16 cellular contexts compared by ENCODE assay signal in genomic region chr11:24422371-24422770, GRCh38.
"Had no signal": no experiment of that assay in that cellular context is flagged by ENCODE, and none has a peak within 500 bp of the region (broad histone marks: within the 10 kb centered on the region; RNA-seq: fewer than 3 reads in every experiment).

No MANE protein-coding gene starts in this region.

- H3K27me3 ChIP-seq: cardiac muscle cell, colonic mucosa, gastroesophageal sphincter, right atrium auricular region, thyroid gland, vagina had no signal

- H3K36me3 Mint-ChIP-seq: activated naive CD4-positive, alpha-beta T cell treated with anti-CD3 and anti-CD28 coated beads, Interleukin-2, amount 50 U/mL, for 24 hours; stimulated activated effector memory CD8-positive, alpha-beta T cell treated with anti-CD3 and anti-CD28 coated beads, Interleukin-12 subunit alpha, Interleukin-12 subunit beta, amount 100 ng/mL, for 72 hours had no signal

- ATAC-seq: gastroesophageal sphincter; stimulated activated effector memory CD8-positive, alpha-beta T cell treated with anti-CD3 and anti-CD28 coated beads, Interleukin-12 subunit alpha, Interleukin-12 subunit beta, amount 100 ng/mL, for 72 hours had no signal

- H3K4me3 ChIP-seq: cardiac muscle cell, colonic mucosa, gastroesophageal sphincter, left ventricle myocardium inferior, right atrium auricular region, thyroid gland, vagina had no signal

- H3K36me3 ChIP-seq: cardiac muscle cell, colonic mucosa, gastroesophageal sphincter, left ventricle myocardium inferior, right atrium auricular region, thyroid gland, vagina had no signal

- H3K4me3 Mint-ChIP-seq: activated naive CD4-positive, alpha-beta T cell treated with anti-CD3 and anti-CD28 coated beads, Interleukin-2, amount 50 U/mL, for 24 hours; stimulated activated effector memory CD8-positive, alpha-beta T cell treated with anti-CD3 and anti-CD28 coated beads, Interleukin-12 subunit alpha, Interleukin-12 subunit beta, amount 100 ng/mL, for 72 hours; T-helper 2 cell treated with Interferon-gamma antibody and Interleukin-4, amounts not matched to agents 5 μg/mL and 100 μg/mL, for 36 hours had no signal

- H3K27me3 Mint-ChIP-seq: activated naive CD4-positive, alpha-beta T cell treated with anti-CD3 and anti-CD28 coated beads, Interleukin-2, amount 50 U/mL, for 24 hours had no signal

- DNase-seq: activated effector memory CD4-positive, alpha-beta T cell treated with Interleukin-2 at 50 U/mL for 16 hours; activated T-cell treated with anti-CD3 and anti-CD28 coated beads, Interleukin-2, amount 50 U/mL, for 1 hour; amniotic stem cell; colonic mucosa; effector CD8-positive, alpha-beta T cell; left ventricle myocardium inferior; posterior cingulate gyrus; small intestine; thyroid gland had no signal

- H3K9me3 ChIP-seq: colonic mucosa, gastroesophageal sphincter, left ventricle myocardium inferior, right atrium auricular region, thyroid gland, vagina had no signal

- H3K27ac Mint-ChIP-seq: activated naive CD4-positive, alpha-beta T cell treated with anti-CD3 and anti-CD28 coated beads, Interleukin-2, amount 50 U/mL, for 24 hours; stimulated activated effector memory CD8-positive, alpha-beta T cell treated with anti-CD3 and anti-CD28 coated beads, Interleukin-12 subunit alpha, Interleukin-12 subunit beta, amount 100 ng/mL, for 72 hours; T-helper 2 cell treated with Interferon-gamma antibody and Interleukin-4, amounts not matched to agents 5 μg/mL and 100 μg/mL, for 36 hours had no signal

- H3K9me3 Mint-ChIP-seq: activated naive CD4-positive, alpha-beta T cell treated with anti-CD3 and anti-CD28 coated beads, Interleukin-2, amount 50 U/mL, for 24 hours had no signal

- H3K27ac ChIP-seq: cardiac muscle cell, colonic mucosa, gastroesophageal sphincter, left ventricle myocardium inferior, right atrium auricular region, thyroid gland, vagina had no signal

- H3K4me1 ChIP-seq: colonic mucosa, gastroesophageal sphincter, left ventricle myocardium inferior, right atrium auricular region, thyroid gland, vagina had no signal

- H3K4me1 Mint-ChIP-seq: activated naive CD4-positive, alpha-beta T cell treated with anti-CD3 and anti-CD28 coated beads, Interleukin-2, amount 50 U/mL, for 24 hours; stimulated activated effector memory CD8-positive, alpha-beta T cell treated with anti-CD3 and anti-CD28 coated beads, Interleukin-12 subunit alpha, Interleukin-12 subunit beta, amount 100 ng/mL, for 72 hours had no signal
